ENCODE assay signal across 26 cellular contexts in the genomic region with DNA sequence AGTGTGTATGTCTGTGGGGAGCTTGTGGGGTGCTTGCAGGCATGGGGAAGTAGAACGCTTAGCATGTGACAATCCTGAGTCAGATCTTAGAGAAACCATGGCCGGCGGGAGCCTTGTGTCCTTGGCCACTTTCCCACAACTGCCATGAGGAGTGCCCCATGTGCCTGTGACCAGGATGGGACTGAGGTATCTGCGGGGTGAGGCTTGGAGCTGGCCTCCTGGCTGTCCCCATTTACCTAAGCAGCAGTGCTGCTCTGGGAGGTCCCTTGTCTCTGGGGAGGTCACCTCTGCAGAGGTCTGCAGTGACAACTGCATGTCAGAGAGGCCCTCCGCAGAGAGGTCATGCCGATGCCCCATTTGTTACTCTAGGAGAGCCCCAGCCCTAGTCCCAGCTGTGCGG. TPM values are rescaled to one million over a fixed set of nuclear protein-coding genes. Genes with fewer than 3 reads are reported as not detected.
"Had no signal": no experiment of that assay in that cellular context is flagged by ENCODE, and none has a peak within 500 bp of the region (broad histone marks: within the 10 kb centered on the region; RNA-seq: fewer than 3 reads in every experiment).

No MANE protein-coding gene starts in this region.

- H3K27me3 Mint-ChIP-seq: stimulated activated memory B cell treated with anti-CD40 and anti-IgM and Interleukin-4, amounts not matched to agents 10 μg/mL and 1 μg/mL and 100 μg/mL, for 72 hours had no signal

- H3K27me3 ChIP-seq: tibial nerve had no signal

- H2AFZ ChIP-seq: parathyroid adenoma had no signal

- H3K27ac ChIP-seq: esophagus squamous epithelium, gastroesophageal sphincter, parathyroid adenoma, prostate gland, spleen, tibial nerve had no signal

- H3K79me2 ChIP-seq: parathyroid adenoma had no signal

- H3K9ac ChIP-seq: parathyroid adenoma had no signal

- H3K27ac Mint-ChIP-seq: dendritic cell treated with granulocyte-macrophage colony-stimulating factor and Interleukin-4, amounts not matched to agents 40 ng/mL and 50 ng/mL, for 4 days; natural killer cell treated with Interleukin-12 subunit alpha and Interleukin-12 subunit beta and Interleukin-15 and Interleukin-18, amount 100 ng/mL, for 72 hours; stimulated activated memory B cell treated with anti-CD40 and anti-IgM and Interleukin-4, amounts not matched to agents 10 μg/mL and 1 μg/mL and 100 μg/mL, for 72 hours; stimulated activated naive CD8-positive, alpha-beta T cell treated with anti-CD3 and anti-CD28 coated beads, Interleukin-15, Interleukin-2, amounts not matched to agents 100 ng/mL and 50 ng/mL, for 24 hours had no signal

- H3K4me1 ChIP-seq: gastroesophageal sphincter, parathyroid adenoma had no signal

- H3K4me3 Mint-ChIP-seq: dendritic cell treated with granulocyte-macrophage colony-stimulating factor and Interleukin-4, amounts not matched to agents 40 ng/mL and 50 ng/mL, for 4 days; natural killer cell treated with Interleukin-12 subunit alpha and Interleukin-12 subunit beta and Interleukin-15 and Interleukin-18, amount 100 ng/mL, for 72 hours; stimulated activated memory B cell treated with anti-CD40 and anti-IgM and Interleukin-4, amounts not matched to agents 10 μg/mL and 1 μg/mL and 100 μg/mL, for 72 hours; stimulated activated naive CD8-positive, alpha-beta T cell treated with anti-CD3 and anti-CD28 coated beads, Interleukin-15, Interleukin-2, amounts not matched to agents 100 ng/mL and 50 ng/mL, for 24 hours had no signal

- ATAC-seq: gastroesophageal sphincter; left cardiac atrium; natural killer cell treated with Interleukin-12 subunit alpha and Interleukin-12 subunit beta and Interleukin-15 and Interleukin-18, amount 100 ng/mL, for 72 hours; sciatic nerve; stimulated activated memory B cell treated with anti-CD40 and anti-IgM and Interleukin-4, amounts not matched to agents 10 μg/mL and 1 μg/mL and 100 μg/mL, for 72 hours had no signal

- DNase-seq: cerebellar nuclear complex; esophagus squamous epithelium; foreskin fibroblast; kidney; left cardiac atrium; retina; spleen; stimulated activated CD4-positive, alpha-beta T cell treated with anti-CD3 and anti-CD28 coated beads, Interleukin-15, amount 100 ng/mL, for 24 hours; stimulated activated CD4-positive, alpha-beta T cell treated with anti-CD3 and anti-CD28 coated beads, Interleukin-1b, Interleukin-23, amount 100 ng/mL, for 48 hours; stimulated activated CD4-positive, alpha-beta T cell treated with anti-CD3 and anti-CD28 coated beads, Interleukin-4, amount 100 ng/mL, for 24 hours had no signal

- H3K36me3 Mint-ChIP-seq: natural killer cell treated with Interleukin-12 subunit alpha and Interleukin-12 subunit beta and Interleukin-15 and Interleukin-18, amount 100 ng/mL, for 72 hours; stimulated activated memory B cell treated with anti-CD40 and anti-IgM and Interleukin-4, amounts not matched to agents 10 μg/mL and 1 μg/mL and 100 μg/mL, for 72 hours had no signal

- H3K9me3 Mint-ChIP-seq: natural killer cell treated with Interleukin-12 subunit alpha and Interleukin-12 subunit beta and Interleukin-15 and Interleukin-18, amount 100 ng/mL, for 72 hours; stimulated activated naive CD8-positive, alpha-beta T cell treated with anti-CD3 and anti-CD28 coated beads, Interleukin-15, Interleukin-2, amounts not matched to agents 100 ng/mL and 50 ng/mL, for 24 hours had no signal

- H3K36me3 ChIP-seq: esophagus squamous epithelium, gastroesophageal sphincter, prostate gland, spleen, tibial nerve had no signal

- H3K4me3 ChIP-seq: esophagus squamous epithelium, gastroesophageal sphincter, prostate gland, spleen, tibial nerve had no signal

RNA-seq across cellular contexts. Expression of gene TRPM1, which starts 23.5 kb away (rescaled TPM):
- total RNA-seq: epithelial cell of proximal tubule; esophagus squamous epithelium; gastroesophageal sphincter; kidney; liver; mucosa of gallbladder; myocyte; natural killer cell treated with Interleukin-12 subunit alpha and Interleukin-12 subunit beta and Interleukin-15 and Interleukin-18, amount 100 ng/mL, for 72 hours; sciatic nerve; skeletal muscle tissue; spleen; temporal lobe; tibial nerve; ureter had no signal
- polyA plus RNA-seq: liver had no signal
